8 cellular contexts compared by ENCODE assay signal in the genomic region with DNA sequence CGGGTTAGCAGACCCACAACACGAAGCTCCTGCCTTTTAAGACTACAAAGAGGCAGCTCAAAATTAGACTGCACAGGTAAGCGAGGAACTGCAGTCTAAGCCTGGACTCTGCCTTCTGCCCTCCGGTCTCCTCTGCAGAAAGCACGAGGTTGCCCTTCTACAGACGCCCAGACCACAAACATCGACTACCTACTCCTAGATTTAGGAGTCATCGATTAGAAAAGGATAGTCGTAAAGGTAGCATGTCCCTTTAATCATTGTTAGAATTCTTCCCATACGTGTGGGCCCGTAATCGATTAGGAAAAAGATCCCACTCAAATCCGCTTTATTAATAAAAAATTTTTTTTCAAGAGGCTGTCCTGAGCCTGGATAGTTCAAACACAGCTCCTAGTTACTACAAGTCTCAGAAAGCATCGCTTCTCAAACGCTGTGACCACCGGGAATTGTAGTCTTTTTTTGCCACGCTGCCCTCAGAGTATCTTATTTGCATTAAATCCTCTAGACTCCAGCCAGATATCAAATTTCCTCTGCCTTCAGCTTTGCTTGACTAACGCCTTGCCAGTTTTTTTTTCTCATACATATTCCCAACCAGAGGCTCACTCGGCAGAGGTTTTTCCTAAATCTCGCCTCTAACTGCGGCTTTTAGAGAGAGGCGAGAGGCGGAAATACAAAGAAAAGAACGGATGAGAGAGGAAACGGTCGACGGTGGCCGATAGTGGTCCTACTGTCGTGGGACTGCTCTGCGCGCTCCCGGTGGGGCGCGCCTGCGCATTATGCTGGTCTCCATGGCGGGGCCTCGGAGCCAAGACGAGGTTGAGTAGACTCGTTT. TPM values are rescaled to one million over a fixed set of nuclear protein-coding genes. Genes with fewer than 3 reads are reported as not detected.
DNase-seq lines count a peak whose midpoint lies in the region; ATAC-seq and TF ChIP-seq lines count a peak whose summit lies in the region.

A gene with protein sequence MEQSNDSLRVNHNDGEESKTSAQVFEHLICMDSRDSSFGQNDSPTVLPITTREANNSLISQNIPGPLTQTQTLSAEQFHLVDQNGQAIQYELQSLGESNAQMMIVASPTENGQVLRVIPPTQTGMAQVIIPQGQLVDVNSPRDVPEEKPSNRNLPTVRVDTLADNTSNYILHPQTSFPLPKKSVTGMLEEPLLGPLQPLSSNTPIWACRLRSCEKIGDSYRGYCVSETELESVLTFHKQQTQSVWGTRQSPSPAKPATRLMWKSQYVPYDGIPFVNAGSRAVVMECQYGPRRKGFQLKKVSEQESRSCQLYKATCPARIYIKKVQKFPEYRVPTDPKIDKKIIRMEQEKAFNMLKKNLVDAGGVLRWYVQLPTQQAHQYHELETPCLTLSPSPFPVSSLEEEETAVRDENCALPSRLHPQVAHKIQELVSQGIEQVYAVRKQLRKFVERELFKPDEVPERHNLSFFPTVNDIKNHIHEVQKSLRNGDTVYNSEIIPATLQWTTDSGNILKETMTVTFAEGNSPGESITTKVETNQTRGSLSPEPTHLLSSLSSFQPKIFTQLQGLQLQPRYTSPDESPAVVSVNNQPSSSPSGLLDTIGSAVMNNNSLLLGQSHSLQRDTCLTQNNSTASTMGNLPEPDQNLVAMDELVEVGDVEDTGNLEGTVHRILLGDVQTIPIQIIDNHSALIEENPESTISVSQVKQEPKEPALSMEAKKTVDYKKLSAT (plus strand): TSS at position 763 of the 829 bp plus-strand sequence. CDS start 29,628 bp downstream, outside the sequence.
A gene (minus strand): TSS at position 161 of the 829 bp plus-strand sequence. CDS start 197 bp downstream, outside the sequence.

- H3K36me3 Mint-ChIP-seq in WTC11: peaks cover 12% of the 10 kb centered on the region
- H3K36me3 Mint-ChIP-seq in immature natural killer cell: no peaks in the 10 kb centered on the region

- H3K4me1 Mint-ChIP-seq in WTC11 (peaks cover 21% of the 10 kb centered on the region), immature natural killer cell (peaks cover 16 to 42% of the 10 kb centered on the region in 2 donors)

- H3K4me3 Mint-ChIP-seq in WTC11: peak within 1 kb of the TSS; percentile 95
- peak within 1 kb of the TSS; percentile 97 to 99 (median 98) for H3K4me3 Mint-ChIP-seq in immature natural killer cell

- H3K27me3 Mint-ChIP-seq in WTC11 (ENCODE audit: low read depth) (no peaks in the 10 kb centered on the region), immature natural killer cell (ENCODE audit: low read depth in 3 of 3) (peaks cover 5 to 6% (median 5%) of the 10 kb centered on the region in 3 donors)

- H3K27ac Mint-ChIP-seq in WTC11: peak within 1 kb of the TSS; percentile 99
- peak within 1 kb of the TSS; percentile 93 to 99 (median 97) for H3K27ac Mint-ChIP-seq in immature natural killer cell

- no peaks in the 10 kb centered on the region for H3K9me3 Mint-ChIP-seq in WTC11
- H3K9me3 Mint-ChIP-seq in immature natural killer cell: no peaks in the 10 kb centered on the region

- peak; percentile 96 for DNase-seq in AG08396 (ENCODE audit: low spot score)
- DNase-seq in NCI-H2227 treated with DMSO at 0.1 percent for 48 hours (lab: John Stamatoyannopoulos, UW): peak; percentile 100
- peak; percentile 89 for DNase-seq in WTC11 (ENCODE audit: low spot score)
- peak; percentile 94 to 97 for DNase-seq in cardiac fibroblast (ENCODE audit: low read depth in 2 of 2)
- DNase-seq in immature natural killer cell: peak; percentile 91 to 92 (median 91)
- DNase-seq in smooth muscle cell (lab: John Stamatoyannopoulos, UW; ENCODE audit: unreplicated experiment): peak; percentile 47

- peak within 1 kb of the TSS; percentile 100 for H3K4me2 ChIP-seq in smooth muscle cell

- H3K9ac ChIP-seq in smooth muscle cell (ENCODE audit: low read depth): peak within 1 kb of the TSS; percentile 81

- peak within 1 kb of the TSS; percentile 96 for H2AFZ ChIP-seq in smooth muscle cell (ENCODE audit: low read depth)

- H4K20me1 ChIP-seq in smooth muscle cell (ENCODE audit: low read depth): no peaks in the 10 kb centered on the region

- H3K36me3 ChIP-seq in smooth muscle cell (ENCODE audit: low read depth): no peaks in the 10 kb centered on the region

- POLR2A ChIA-PET in WTC11 (lab: Charles Lee): interaction anchor here (0.5 to 0.6 kb wide), 3 partner anchors 265 to 704 kb away, joined by 4 to 5 read pairs (median 4); no protein-coding TSS in a partner anchor

- peak; percentile 70 for TF ChIP-seq POLR2A in GM18951 (IDR thresholded peaks at IDR 0.05; ENCODE audit: extremely low read depth, insufficient read depth, insufficient read length)

- peaks cover 17% of the 10 kb centered on the region for H3K4me1 ChIP-seq in smooth muscle cell (ENCODE audit: low read depth)

- H3K9me3 ChIP-seq in smooth muscle cell (replicated peaks; ENCODE audit: low read depth): no peaks in the 10 kb centered on the region

- peak within 1 kb of the TSS; percentile 82 for H3K27ac ChIP-seq in smooth muscle cell (ENCODE audit: low read depth)

- TF ChIP-seq CTCF in WTC11 (IDR thresholded peaks at IDR 0.05) (no peak), cardiac fibroblast (IDR thresholded peaks at IDR 0.05; ENCODE audit: low read depth, low read length) (no peak), smooth muscle cell (IDR thresholded peaks at IDR 0.05; ENCODE audit: borderline replicate concordance, insufficient read depth, poor library complexity, severe bottlenecking) (no peak)

- no peaks in the 10 kb centered on the region for H3K27me3 ChIP-seq in smooth muscle cell (ENCODE audit: low read depth)

- peak within 1 kb of the TSS; percentile 83 to 98 for H3K4me3 ChIP-seq in cardiac fibroblast (replicated peaks in 1 of 2; ENCODE audit: low read depth in 2 of 2, low read length in 2 of 2)
- H3K4me3 ChIP-seq in smooth muscle cell: peak within 1 kb of the TSS; percentile 90

- in situ Hi-C loops in GM18951 (cut with MboI; ENCODE audit: low sequenced_read_pairs, unreplicated experiment): no loop called here

- peak; percentile 80 for ATAC-seq in HG03175 (IDR thresholded peaks at IDR 0.05; ENCODE audit: unreplicated experiment)
- peak; percentile 84 for ATAC-seq in WTC11

- peaks cover 48% of the 10 kb centered on the region for H3K79me2 ChIP-seq in smooth muscle cell (ENCODE audit: low read depth)

- under 1% methylated on average over 39 of the region's 39 CpGs for WGBS in smooth muscle cell (ENCODE audit: low lambda C conversion rate)

- CTCF ChIA-PET in WTC11 (lab: Charles Lee): interaction anchor here (0.8 to 1.5 kb wide), 2 partner anchors 322 to 338 kb away, joined by 3 to 7 read pairs; no protein-coding TSS in a partner anchor

- H3F3A ChIP-seq in smooth muscle cell (ENCODE audit: low read depth): peaks cover 4% of the 10 kb centered on the region

TF ChIP-seq in WTC11, 78 proteins besides CTCF, POLR2A, EP300 and RAD21 (continues in another document):
- TF ChIP-seq, protein P1, sequence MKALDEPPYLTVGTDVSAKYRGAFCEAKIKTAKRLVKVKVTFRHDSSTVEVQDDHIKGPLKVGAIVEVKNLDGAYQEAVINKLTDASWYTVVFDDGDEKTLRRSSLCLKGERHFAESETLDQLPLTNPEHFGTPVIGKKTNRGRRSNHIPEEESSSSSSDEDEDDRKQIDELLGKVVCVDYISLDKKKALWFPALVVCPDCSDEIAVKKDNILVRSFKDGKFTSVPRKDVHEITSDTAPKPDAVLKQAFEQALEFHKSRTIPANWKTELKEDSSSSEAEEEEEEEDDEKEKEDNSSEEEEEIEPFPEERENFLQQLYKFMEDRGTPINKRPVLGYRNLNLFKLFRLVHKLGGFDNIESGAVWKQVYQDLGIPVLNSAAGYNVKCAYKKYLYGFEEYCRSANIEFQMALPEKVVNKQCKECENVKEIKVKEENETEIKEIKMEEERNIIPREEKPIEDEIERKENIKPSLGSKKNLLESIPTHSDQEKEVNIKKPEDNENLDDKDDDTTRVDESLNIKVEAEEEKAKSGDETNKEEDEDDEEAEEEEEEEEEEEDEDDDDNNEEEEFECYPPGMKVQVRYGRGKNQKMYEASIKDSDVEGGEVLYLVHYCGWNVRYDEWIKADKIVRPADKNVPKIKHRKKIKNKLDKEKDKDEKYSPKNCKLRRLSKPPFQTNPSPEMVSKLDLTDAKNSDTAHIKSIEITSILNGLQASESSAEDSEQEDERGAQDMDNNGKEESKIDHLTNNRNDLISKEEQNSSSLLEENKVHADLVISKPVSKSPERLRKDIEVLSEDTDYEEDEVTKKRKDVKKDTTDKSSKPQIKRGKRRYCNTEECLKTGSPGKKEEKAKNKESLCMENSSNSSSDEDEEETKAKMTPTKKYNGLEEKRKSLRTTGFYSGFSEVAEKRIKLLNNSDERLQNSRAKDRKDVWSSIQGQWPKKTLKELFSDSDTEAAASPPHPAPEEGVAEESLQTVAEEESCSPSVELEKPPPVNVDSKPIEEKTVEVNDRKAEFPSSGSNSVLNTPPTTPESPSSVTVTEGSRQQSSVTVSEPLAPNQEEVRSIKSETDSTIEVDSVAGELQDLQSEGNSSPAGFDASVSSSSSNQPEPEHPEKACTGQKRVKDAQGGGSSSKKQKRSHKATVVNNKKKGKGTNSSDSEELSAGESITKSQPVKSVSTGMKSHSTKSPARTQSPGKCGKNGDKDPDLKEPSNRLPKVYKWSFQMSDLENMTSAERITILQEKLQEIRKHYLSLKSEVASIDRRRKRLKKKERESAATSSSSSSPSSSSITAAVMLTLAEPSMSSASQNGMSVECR (CRISPR knock-in tag; IDR thresholded peaks at IDR 0.05; ENCODE audit: borderline replicate concordance): peak; percentile 42; the same call in 1 of the 2 replicates
- TF ChIP-seq TP53 (CRISPR knock-in tag; IDR thresholded peaks at IDR 0.05) (no peak), SMAD3 (CRISPR knock-in tag; IDR thresholded peaks at IDR 0.05; ENCODE audit: borderline replicate concordance) (no peak)

RNA-seq across cellular contexts. Expression of the first gene that starts in this region (rescaled TPM):
- 3.3 to 6.8 TPM (median 6.6 TPM) in 3 replicates for total RNA-seq in WTC11 (2021)
- polyA plus RNA-seq in immature natural killer cell: 1 to 10 TPM; 1.5 to 5.4 (median 2.9) TPM
- 6.2 and 8.0 TPM in 2 replicates for total RNA-seq in smooth muscle cell
- 0.60 and 1.6 TPM in 2 replicates for polyA plus RNA-seq in smooth muscle cell

RNA-seq across cellular contexts. Expression of the second gene that starts in this region (rescaled TPM):
- 130 to 146 TPM (median 144 TPM) in 3 replicates for total RNA-seq in WTC11 (2021)
- polyA plus RNA-seq in immature natural killer cell: 10 to 100 TPM in 2 of 3 donors, 1 to 10 TPM in 1; 5.3 to 21.8 (median 17.8) TPM
- 5.0 and 8.1 TPM in 2 replicates for total RNA-seq in smooth muscle cell
- 36.3 and 39.0 TPM in 2 replicates for polyA plus RNA-seq in smooth muscle cell

Comparison
In these comparisons a context has a peak if more than half of its experiments do, and no peak if none do; other contexts are left out.
1. Peak in every context shown above with its lines: DNase-seq, ATAC-seq, H3K4me3 ChIP-seq and H3K27ac ChIP-seq.
2. RNA of the second gene that starts in this region (total RNA-seq): 130 to 146 TPM in WTC11; 5.0 to 8.1 TPM in smooth muscle cell; every median in the first group is over 10 times any median in the second.
3. DNase-seq: peak in every context shown above with its lines; median percentile 100 in NCI-H2227 treated with DMSO at 0.1 percent for 48 hours; 96 in AG08396; 96 in cardiac fibroblast; 91 in immature natural killer cell; 89 in WTC11; 47 in smooth muscle cell.